ENCODE assay signal across 33 cellular contexts in genomic region chr7:111050885-111051416, GRCh38. TPM values are rescaled to one million over a fixed set of nuclear protein-coding genes. Genes with fewer than 3 reads are reported as not detected.
"Had no signal": no experiment of that assay in that cellular context is flagged by ENCODE, and none has a peak within 500 bp of the region (broad histone marks: within the 10 kb centered on the region; RNA-seq: fewer than 3 reads in every experiment).

No MANE protein-coding gene starts in this region.

- DNase-seq: activated CD4-positive, alpha-beta memory T cell treated with anti-CD3 and anti-CD28 coated beads for 36 hours; activated CD4-positive, alpha-beta T cell treated with anti-CD3 and anti-CD28 coated beads, Interleukin-2, amount 10 ng/mL, durations not matched to agents 24 days and 14 days; activated CD8-positive, alpha-beta memory T cell treated with anti-CD3 and anti-CD28 coated beads, Interleukin-2, amount 50 U/mL, for 4 hours; activated effector memory CD4-positive, alpha-beta T cell treated with anti-CD3 and anti-CD28 coated beads, Interleukin-2, amount 50 U/mL, for 16 hours; activated naive CD4-positive, alpha-beta T cell treated with anti-CD3 and anti-CD28 coated beads for 36 hours; activated naive CD8-positive, alpha-beta T cell treated with anti-CD3 and anti-CD28 coated beads for 36 hours; activated T-cell treated with anti-CD3 and anti-CD28 coated beads, Interleukin-2, amount 50 U/mL, for 1 hour; aorta; cortex of kidney; foreskin fibroblast; head of caudate nucleus; hippocampal formation; naive thymus-derived CD8-positive, alpha-beta T cell; stimulated activated CD4-positive, alpha-beta T cell treated with anti-CD3 and anti-CD28 coated beads, Interleukin-1b, Interleukin-23, amount 100 ng/mL, for 48 hours; stimulated activated CD4-positive, alpha-beta T cell treated with anti-CD3 and anti-CD28 coated beads, Interleukin-4, amount 100 ng/mL, for 4 hours; stimulated activated CD8-positive, alpha-beta memory T cell treated with anti-CD3 and anti-CD28 coated beads, Interleukin-4, amount 100 ng/mL, for 48 hours; stimulated activated naive B cell treated with anti-CD40 and anti-IgM and Interleukin-4, amounts not matched to agents 10 μg/mL and 1 μg/mL and 100 μg/mL, for 72 hours; stomach; T-helper 9 cell; thyroid gland; upper lobe of right lung had no signal

- ATAC-seq: activated CD4-positive, CD25-positive, alpha-beta regulatory T cell treated with anti-CD3 and anti-CD28 coated beads, Interleukin-2, amount 50 U/mL, for 24 hours; esophagus mucosa; naive thymus-derived CD8-positive, alpha-beta T cell; stimulated activated naive B cell treated with anti-CD40 and anti-IgM and Interleukin-4, amounts not matched to agents 10 μg/mL and 1 μg/mL and 100 μg/mL, for 72 hours; upper lobe of right lung had no signal

- H3K36me3 ChIP-seq: adrenal gland, cardiac muscle cell, right atrium auricular region, stomach, thyroid gland, upper lobe of right lung had no signal

- H3K27ac Mint-ChIP-seq: activated CD4-positive, alpha-beta memory T cell treated with anti-CD3 and anti-CD28 coated beads for 36 hours; activated CD4-positive, alpha-beta T cell treated with anti-CD3 and anti-CD28 coated beads, Interleukin-2, amount 10 ng/mL, durations not matched to agents 24 days and 14 days; activated naive CD4-positive, alpha-beta T cell treated with anti-CD3 and anti-CD28 coated beads for 36 hours; activated naive CD8-positive, alpha-beta T cell treated with anti-CD3 and anti-CD28 coated beads for 36 hours; activated T-helper 1 cell treated with anti-CD3 and anti-CD28 coated beads, Interleukin-12 subunit alpha, Interleukin-12 subunit beta, Interleukin-2, Interleukin-4 antibody, amounts not matched to agents 30 ng/mL and 10 ng/mL and 1 ng/mL, durations not matched to agents 14 hours and 24 hours and 36 hours; brain; stimulated activated naive B cell treated with anti-CD40 and anti-IgM and Interleukin-4, amounts not matched to agents 10 μg/mL and 1 μg/mL and 100 μg/mL, for 72 hours had no signal

- H3K27me3 Mint-ChIP-seq: activated CD4-positive, alpha-beta memory T cell treated with anti-CD3 and anti-CD28 coated beads for 36 hours; activated CD4-positive, alpha-beta T cell treated with anti-CD3 and anti-CD28 coated beads, Interleukin-2, amount 10 ng/mL, durations not matched to agents 24 days and 14 days; activated naive CD8-positive, alpha-beta T cell treated with anti-CD3 and anti-CD28 coated beads for 36 hours; brain; naive thymus-derived CD8-positive, alpha-beta T cell; stimulated activated naive B cell treated with anti-CD40 and anti-IgM and Interleukin-4, amounts not matched to agents 10 μg/mL and 1 μg/mL and 100 μg/mL, for 72 hours had no signal

- H3K27ac ChIP-seq: adrenal gland, cardiac muscle cell, right atrium auricular region, stomach, thyroid gland, upper lobe of right lung, VCaP had no signal

- FAIRE-seq: TTC549 had no signal

- H3K4me3 Mint-ChIP-seq: activated CD4-positive, alpha-beta memory T cell treated with anti-CD3 and anti-CD28 coated beads for 36 hours; activated CD4-positive, alpha-beta T cell treated with anti-CD3 and anti-CD28 coated beads, Interleukin-2, amount 10 ng/mL, durations not matched to agents 24 days and 14 days; activated naive CD4-positive, alpha-beta T cell treated with anti-CD3 and anti-CD28 coated beads for 36 hours; activated naive CD8-positive, alpha-beta T cell treated with anti-CD3 and anti-CD28 coated beads for 36 hours; activated T-helper 1 cell treated with anti-CD3 and anti-CD28 coated beads, Interleukin-12 subunit alpha, Interleukin-12 subunit beta, Interleukin-2, Interleukin-4 antibody, amounts not matched to agents 30 ng/mL and 10 ng/mL and 1 ng/mL, durations not matched to agents 14 hours and 24 hours and 36 hours; brain; naive thymus-derived CD8-positive, alpha-beta T cell; neural crest cell; stimulated activated naive B cell treated with anti-CD40 and anti-IgM and Interleukin-4, amounts not matched to agents 10 μg/mL and 1 μg/mL and 100 μg/mL, for 72 hours had no signal

- H3K4me3 ChIP-seq: adrenal gland, cardiac muscle cell, right atrium auricular region, smooth muscle cell, stomach, thyroid gland, upper lobe of right lung had no signal

- H3K9me3 ChIP-seq: right atrium auricular region, stomach, thyroid gland, upper lobe of right lung had no signal

- H3K4me1 ChIP-seq: adrenal gland, right atrium auricular region, stomach, upper lobe of right lung had no signal

- H3K27me3 ChIP-seq: adrenal gland, cardiac muscle cell, right atrium auricular region, stomach, thyroid gland, upper lobe of right lung had no signal

- H3K36me3 Mint-ChIP-seq: brain had no signal

- H3K9me3 Mint-ChIP-seq: activated CD4-positive, alpha-beta memory T cell treated with anti-CD3 and anti-CD28 coated beads for 36 hours; activated naive CD4-positive, alpha-beta T cell treated with anti-CD3 and anti-CD28 coated beads for 36 hours; naive thymus-derived CD8-positive, alpha-beta T cell; stimulated activated naive B cell treated with anti-CD40 and anti-IgM and Interleukin-4, amounts not matched to agents 10 μg/mL and 1 μg/mL and 100 μg/mL, for 72 hours had no signal

- H3K4me2 ChIP-seq: smooth muscle cell had no signal

RNA-seq across cellular contexts. Expression of gene LRRN3, which starts 40.0 kb away (rescaled TPM):
- total RNA-seq: esophagus mucosa, pulmonary artery endothelial cell had no signal
